ENCODE assay signal across 26 cellular contexts in genomic region chr13:106473174-106473573, GRCh38.
A peak's percentile ranks its signal among the peaks of the same experiment; 100 is the strongest.
DNase-seq lines count a peak whose midpoint lies in the region; ATAC-seq, FAIRE-seq and TF ChIP-seq lines count a peak whose summit lies in the region.
"Had no signal": no experiment of that assay in that cellular context is flagged by ENCODE, and none has a peak within 500 bp of the region (broad histone marks: within the 10 kb centered on the region; RNA-seq: fewer than 3 reads in every experiment).

No MANE protein-coding gene starts in this region.

- ATAC-seq in SK-N-SH treated with all-trans-retinoic acid at 6 μM for 48 hours: no peak
- ATAC-seq: activated naive CD4-positive, alpha-beta T cell treated with anti-CD3 and anti-CD28 coated beads, Interleukin-2, amount 50 U/mL, for 72 hours; activated T-helper 17 cell treated with anti-CD3 and anti-CD28 coated beads, Interleukin-2, amount 50 U/mL, for 72 hours; gastroesophageal sphincter; stimulated activated naive B cell treated with anti-CD40 and anti-IgM and Interleukin-4, amounts not matched to agents 10 μg/mL and 1 μg/mL and 100 μg/mL, for 72 hours had no signal

- H3F3A ChIP-seq in SK-N-SH (replicated peaks; ENCODE audit: insufficient read depth): no peaks in the 10 kb centered on the region

- WGBS in SK-N-SH (ENCODE audit: low lambda C conversion rate): 97% methylated on average over 4 of the region's 8 CpGs

- TF ChIP-seq CTCF in SK-N-SH (IDR thresholded peaks at IDR 0.05) (no peak), endothelial cell of umbilical vein (IDR thresholded peaks at IDR 0.05; ENCODE audit: extremely low read depth in 1 of 2, insufficient read depth in 1 of 2, low read depth in 1 of 2, low read length in 2 of 2) (no peak)

- H3K9me1 ChIP-seq in endothelial cell of umbilical vein (replicated peaks; ENCODE audit: control insufficient read depth, extremely low read depth, insufficient read depth, low read length): no peaks in the 10 kb centered on the region

- no peaks in the 10 kb centered on the region for H3K27me3 ChIP-seq in SK-N-SH (ENCODE audit: insufficient read depth)
- H3K27me3 ChIP-seq in endothelial cell of umbilical vein (ENCODE audit: control insufficient read depth in 2 of 2, insufficient read depth in 2 of 2, low read length in 2 of 2): no peaks in the 10 kb centered on the region
- no peaks in the 10 kb centered on the region for H3K27me3 ChIP-seq in stomach smooth muscle (ENCODE audit: control insufficient read depth in 1 of 2, insufficient read depth in 2 of 2, low read length in 2 of 2)
- H3K27me3 ChIP-seq: gastroesophageal sphincter, tibial nerve had no signal

- H2AFZ ChIP-seq in SK-N-SH (ENCODE audit: low read depth) (peak overlapping the region; percentile 90; the same call in 1 of the 2 replicates), endothelial cell of umbilical vein (ENCODE audit: low read depth, low read length) (peak overlapping the region; percentile 64)

- intact Hi-C loops in endothelial cell of umbilical vein (cut with micrococcal nuclease): loop anchor here (2.0 kb wide), 1 partner anchor 100 kb away; no protein-coding TSS in a partner anchor

- DNase-seq in SK-N-SH (no peak), endothelial cell of umbilical vein (ENCODE audit: low read depth, low spot score) (no peak), islet precursor cell (peak; percentile 80), NCI-H82 (lab: John Stamatoyannopoulos, UW) (no peak), epidermal melanocyte (ENCODE audit: insufficient read length, low spot score) (no peak)
- DNase-seq in activated CD4-positive, alpha-beta T cell treated with anti-CD3 and anti-CD28 coated beads, Interleukin-2, amount 50 U/mL, for 1 hour: no peak
- DNase-seq: activated CD4-positive, alpha-beta T cell treated with anti-CD3 and anti-CD28 coated beads, Interleukin-2, amount 10 ng/mL, durations not matched to agents 7 days and 5 days; activated CD8-positive, alpha-beta memory T cell treated with anti-CD3 and anti-CD28 coated beads, Interleukin-2, amount 50 U/mL, for 4 hours; CD8-positive, alpha-beta memory T cell; DND-41; HFFc6; NCI-H1048; NCI-H2081 treated with DMSO at 0.1 percent for 48 hours; stimulated activated CD4-positive, alpha-beta T cell treated with anti-CD3 and anti-CD28 coated beads, Interleukin-2, amount 100 ng/mL, for 24 hours; stimulated activated naive B cell treated with anti-CD40 and anti-IgM and Interleukin-4, amounts not matched to agents 10 μg/mL and 1 μg/mL and 100 μg/mL, for 72 hours; T-helper 2 cell; WERI-Rb-1 had no signal

- dilution Hi-C loops in endothelial cell of umbilical vein (cut with MboI; ENCODE audit: extremely low pct_ligation_motif_present, low sequenced_read_pairs): no loop called here

- no peaks in the 10 kb centered on the region for H4K20me1 ChIP-seq in SK-N-SH (ENCODE audit: insufficient read depth)
- no peaks in the 10 kb centered on the region for H4K20me1 ChIP-seq in endothelial cell of umbilical vein (replicated peaks; ENCODE audit: control insufficient read depth, extremely low read depth, insufficient read depth, low read length)

- H3K4me3 ChIP-seq in SK-N-SH (ENCODE audit: low read depth in 2 of 2, low read length in 1 of 2) (no peak overlapping the region), endothelial cell of umbilical vein (replicated peaks in 1 of 3; ENCODE audit: insufficient read depth in 1 of 3, low read depth in 1 of 3, low read length in 3 of 3) (no peak overlapping the region), stomach smooth muscle (ENCODE audit: low read length in 2 of 2) (no peak overlapping the region)
- H3K4me3 ChIP-seq: gastroesophageal sphincter, tibial nerve had no signal

- no peaks in the 10 kb centered on the region for H3K9me3 ChIP-seq in SK-N-SH
- H3K9me3 ChIP-seq in endothelial cell of umbilical vein (replicated peaks; ENCODE audit: control insufficient read depth, insufficient read depth, low read length): no peaks in the 10 kb centered on the region
- no peaks in the 10 kb centered on the region for H3K9me3 ChIP-seq in stomach smooth muscle (ENCODE audit: control insufficient read depth in 2 of 2, low read length in 2 of 2)
- H3K9me3 ChIP-seq: gastroesophageal sphincter, tibial nerve had no signal

- no peaks in the 10 kb centered on the region for H3K79me2 ChIP-seq in SK-N-SH (ENCODE audit: insufficient read depth)
- no peaks in the 10 kb centered on the region for H3K79me2 ChIP-seq in endothelial cell of umbilical vein (ENCODE audit: control insufficient read depth, insufficient read depth, low read length)

- no peak for TF ChIP-seq RAD21 in SK-N-SH (IDR thresholded peaks at IDR 0.05; ENCODE audit: low read length)

- no peaks in the 10 kb centered on the region for H3K9me2 ChIP-seq in SK-N-SH

- TF ChIP-seq POLR2A in endothelial cell of umbilical vein (IDR thresholded peaks at IDR 0.05; ENCODE audit: low read depth, low read length): no peak

- H3K36me3 ChIP-seq in SK-N-SH (replicated peaks in 1 of 2; ENCODE audit: control insufficient read depth in 1 of 2, insufficient read depth in 2 of 2, low read length in 1 of 2): no peaks in the 10 kb centered on the region
- H3K36me3 ChIP-seq in endothelial cell of umbilical vein (ENCODE audit: control insufficient read depth in 2 of 2, extremely low read depth in 1 of 2, insufficient read depth in 2 of 2, low read length in 2 of 2): no peaks in the 10 kb centered on the region
- H3K36me3 ChIP-seq in stomach smooth muscle (ENCODE audit: control insufficient read depth in 2 of 2, insufficient read depth in 2 of 2, low read length in 2 of 2): no peaks in the 10 kb centered on the region
- H3K36me3 ChIP-seq: gastroesophageal sphincter, tibial nerve, WERI-Rb-1 had no signal

- CTCF ChIA-PET in SK-N-SH (lab: Yijun Ruan, JAX): no interaction called here
- CTCF ChIA-PET in endothelial cell of umbilical vein (lab: Charles Lee): interaction anchor here (0.7 to 1.4 kb wide), 2 partner anchors 16 to 282 kb away, joined by 3 to 5 read pairs; no protein-coding TSS in a partner anchor

- H3K9ac ChIP-seq in SK-N-SH (no peak overlapping the region), endothelial cell of umbilical vein (replicated peaks; ENCODE audit: extremely low read depth, insufficient read depth, low read length) (no peak overlapping the region), stomach smooth muscle (ENCODE audit: low read length in 2 of 2) (no peak overlapping the region)

- POLR2A ChIA-PET in SK-N-SH (lab: Yijun Ruan, JAX): no interaction called here
- POLR2A ChIA-PET in endothelial cell of umbilical vein (lab: Charles Lee): no interaction called here

- H3K4me1 ChIP-seq in SK-N-SH (ENCODE audit: control insufficient read depth in 1 of 2, insufficient read depth in 2 of 2, low read depth in 1 of 2, low read length in 1 of 2): peaks cover 0 to 10% of the 10 kb centered on the region in 2 experiments; a peak in 1 of 4 replicates
- H3K4me1 ChIP-seq in endothelial cell of umbilical vein (ENCODE audit: control insufficient read depth, extremely low read depth, insufficient read depth, low read length): peaks cover 8% of the 10 kb centered on the region
- peaks cover 20% of the 10 kb centered on the region for H3K4me1 ChIP-seq in stomach smooth muscle (ENCODE audit: control insufficient read depth, insufficient read depth, low read length)

- H3K27ac ChIP-seq in SK-N-SH (ENCODE audit: low read depth in 2 of 2, low read length in 1 of 2) (no peak overlapping the region), endothelial cell of umbilical vein (ENCODE audit: insufficient read depth, low read depth, low read length) (no peak overlapping the region), stomach smooth muscle (ENCODE audit: low read length) (peak overlapping the region; percentile 73)
- H3K27ac ChIP-seq: 22Rv1, tibial nerve, WERI-Rb-1 had no signal

- BruUV-seq in endothelial cell of umbilical vein (replicated peaks; lab: Mats Ljungman, UMichigan): no TSS peak

- H3K4me2 ChIP-seq in SK-N-SH (no peak overlapping the region), endothelial cell of umbilical vein (ENCODE audit: insufficient read depth, low read length) (no peak overlapping the region)

- no peak for FAIRE-seq in endothelial cell of umbilical vein (lab: Jason Lieb, UNC)
- FAIRE-seq: GM12892, HTR-8/SVneo had no signal

- TF ChIP-seq EP300 in SK-N-SH (IDR thresholded peaks at IDR 0.05; ENCODE audit: borderline replicate concordance in 1 of 2, low read depth in 1 of 2, low read length in 1 of 2): no peak

TF ChIP-seq in SK-N-SH, 30 proteins besides CTCF, POLR2A, EP300 and RAD21 (continues in another document):
- TF ChIP-seq FOSL2 (IDR thresholded peaks at IDR 0.05; ENCODE audit: borderline replicate concordance, low read depth) (no peak), YY1 (IDR thresholded peaks at IDR 0.05; ENCODE audit: low read depth) (no peak)

TF ChIP-seq in SK-N-SH treated with all-trans-retinoic acid at 6 μM for 48 hours, 23 proteins besides CTCF, POLR2A, EP300 and RAD21 (continues in another document):
- no peak for TF ChIP-seq ZFP3 (CRISPR knock-in tag; IDR thresholded peaks at IDR 0.05)
- no peak for TF ChIP-seq SNAI2 (CRISPR knock-in tag; IDR thresholded peaks at IDR 0.05)
- TF ChIP-seq GLIS3 (CRISPR knock-in tag; IDR thresholded peaks at IDR 0.05): no peak
- TF ChIP-seq TCF4 (CRISPR knock-in tag; IDR thresholded peaks at IDR 0.05; ENCODE audit: borderline replicate concordance): no peak

TF ChIP-seq in endothelial cell of umbilical vein, 7 proteins besides CTCF, POLR2A, EP300 and RAD21:
- TF ChIP-seq FOS (IDR thresholded peaks at IDR 0.05; ENCODE audit: borderline replicate concordance, insufficient read depth, low read length): no peak
- TF ChIP-seq GATA2 (IDR thresholded peaks at IDR 0.05; ENCODE audit: insufficient read depth, insufficient read length, low read depth, low read length): no peak
- no peak for TF ChIP-seq JUN (IDR thresholded peaks at IDR 0.05; ENCODE audit: borderline replicate concordance, insufficient read depth, insufficient read length, low read depth)
- no peak for TF ChIP-seq POLR2AphosphoS5 (IDR thresholded peaks at IDR 0.05; ENCODE audit: insufficient read depth, low read depth, low read length)
- TF ChIP-seq, protein P1, sequence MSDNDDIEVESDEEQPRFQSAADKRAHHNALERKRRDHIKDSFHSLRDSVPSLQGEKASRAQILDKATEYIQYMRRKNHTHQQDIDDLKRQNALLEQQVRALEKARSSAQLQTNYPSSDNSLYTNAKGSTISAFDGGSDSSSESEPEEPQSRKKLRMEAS (IDR thresholded peaks at IDR 0.05; ENCODE audit: insufficient read depth, insufficient read length): no peak
- no peak for TF ChIP-seq MYC (IDR thresholded peaks at IDR 0.05; ENCODE audit: low read depth, low read length)
- no peak for TF ChIP-seq EZH2 (IDR thresholded peaks at IDR 0.05; ENCODE audit: borderline replicate concordance, low read depth, low read length, severe bottlenecking)
